Comparison of ENCODE assay signal across 19 cellular contexts in the genomic region with DNA sequence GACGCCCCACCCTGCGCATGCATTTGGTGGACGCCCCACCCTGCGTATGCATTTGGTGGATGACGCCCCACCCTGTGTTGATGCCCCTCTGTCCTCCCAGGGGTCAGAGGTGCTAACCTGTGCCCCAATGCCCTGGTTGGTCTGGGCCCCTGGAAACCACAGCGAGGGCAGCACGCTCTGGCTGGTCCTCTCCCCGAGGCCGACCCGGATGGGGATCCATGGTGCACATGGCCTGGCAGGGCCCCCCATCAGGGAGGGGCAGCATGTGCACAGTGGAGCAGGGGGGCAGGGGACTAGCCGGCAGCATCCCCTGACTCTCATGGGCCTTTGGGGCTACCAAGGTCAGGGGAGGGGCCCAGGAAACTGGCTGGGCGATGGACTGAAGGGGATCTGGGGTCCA. TPM values are rescaled to one million over a fixed set of nuclear protein-coding genes. Genes with fewer than 3 reads are reported as not detected.
"Had no signal": no experiment of that assay in that cellular context is flagged by ENCODE, and none has a peak within 500 bp of the region (broad histone marks: within the 10 kb centered on the region; RNA-seq: fewer than 3 reads in every experiment).

No MANE protein-coding gene starts in this region.

- DNase-seq: activated CD4-positive, alpha-beta T cell treated with anti-CD3 and anti-CD28 coated beads, Interleukin-2, amount 50 U/mL, for 4 hours; activated CD4-positive, CD25-positive, alpha-beta regulatory T cell; activated gamma-delta T cell; activated T-cell treated with anti-CD3 and anti-CD28 coated beads, Interleukin-2, amount 50 U/mL, for 72 hours; erythroblast; hippocampal formation; nucleus accumbens; T-helper 2 cell had no signal

- H3K27ac Mint-ChIP-seq: activated naive CD4-positive, alpha-beta T cell treated with anti-CD3 and anti-CD28 coated beads, Interleukin-2, amount 50 U/mL, for 72 hours; activated T-cell treated with anti-CD3 and anti-CD28 coated beads, Interleukin-2, amount 50 U/mL, for 72 hours; natural killer cell treated with Interleukin-12 subunit alpha and Interleukin-12 subunit beta and Interleukin-15 and Interleukin-18, amount 100 ng/mL, for 72 hours; stimulated activated naive CD8-positive, alpha-beta T cell treated with anti-CD3 and anti-CD28 coated beads, Interleukin-15, Interleukin-2, amounts not matched to agents 100 ng/mL and 50 ng/mL, for 24 hours had no signal

- H3K4me2 ChIP-seq: smooth muscle cell had no signal

- H3K9me3 ChIP-seq: left lung, prostate gland, right lobe of liver had no signal

- ATAC-seq: activated naive CD4-positive, alpha-beta T cell treated with anti-CD3 and anti-CD28 coated beads, Interleukin-2, amount 50 U/mL, for 72 hours; activated T-cell treated with anti-CD3 and anti-CD28 coated beads, Interleukin-2, amount 50 U/mL, for 72 hours; left lung; natural killer cell treated with Interleukin-12 subunit alpha and Interleukin-12 subunit beta and Interleukin-15 and Interleukin-18, amount 100 ng/mL, for 72 hours; right lobe of liver had no signal

- H3K4me3 ChIP-seq: cardiac muscle cell, left lung, prostate gland, right lobe of liver, smooth muscle cell had no signal

- H3K36me3 Mint-ChIP-seq: natural killer cell treated with Interleukin-12 subunit alpha and Interleukin-12 subunit beta and Interleukin-15 and Interleukin-18, amount 100 ng/mL, for 72 hours had no signal

- H3K27ac ChIP-seq: cardiac muscle cell, left lung, prostate gland, right lobe of liver had no signal

- H3K27me3 ChIP-seq: cardiac muscle cell, right lobe of liver had no signal

- H3K36me3 ChIP-seq: cardiac muscle cell, left lung, prostate gland, right lobe of liver had no signal

- H3K4me3 Mint-ChIP-seq: activated T-cell treated with anti-CD3 and anti-CD28 coated beads, Interleukin-2, amount 50 U/mL, for 72 hours; natural killer cell treated with Interleukin-12 subunit alpha and Interleukin-12 subunit beta and Interleukin-15 and Interleukin-18, amount 100 ng/mL, for 72 hours; stimulated activated naive CD8-positive, alpha-beta T cell treated with anti-CD3 and anti-CD28 coated beads, Interleukin-15, Interleukin-2, amounts not matched to agents 100 ng/mL and 50 ng/mL, for 24 hours had no signal

- H3K4me1 ChIP-seq: left lung, prostate gland, right lobe of liver had no signal

RNA-seq across cellular contexts. Expression of gene MUC5AC, which starts 7.7 kb away (rescaled TPM):
- total RNA-seq: activated naive CD4-positive, alpha-beta T cell treated with anti-CD3 and anti-CD28 coated beads, Interleukin-2, amount 50 U/mL, for 72 hours; activated T-cell treated with anti-CD3 and anti-CD28 coated beads, Interleukin-2, amount 50 U/mL, for 72 hours; cardiac muscle cell; mesenteric fat pad; natural killer cell treated with Interleukin-12 subunit alpha and Interleukin-12 subunit beta and Interleukin-15 and Interleukin-18, amount 100 ng/mL, for 72 hours; right lobe of liver; smooth muscle cell; ureter had no signal
- polyA plus RNA-seq: cardiac muscle cell, keratinocyte, smooth muscle cell had no signal
